In the genomic region with DNA sequence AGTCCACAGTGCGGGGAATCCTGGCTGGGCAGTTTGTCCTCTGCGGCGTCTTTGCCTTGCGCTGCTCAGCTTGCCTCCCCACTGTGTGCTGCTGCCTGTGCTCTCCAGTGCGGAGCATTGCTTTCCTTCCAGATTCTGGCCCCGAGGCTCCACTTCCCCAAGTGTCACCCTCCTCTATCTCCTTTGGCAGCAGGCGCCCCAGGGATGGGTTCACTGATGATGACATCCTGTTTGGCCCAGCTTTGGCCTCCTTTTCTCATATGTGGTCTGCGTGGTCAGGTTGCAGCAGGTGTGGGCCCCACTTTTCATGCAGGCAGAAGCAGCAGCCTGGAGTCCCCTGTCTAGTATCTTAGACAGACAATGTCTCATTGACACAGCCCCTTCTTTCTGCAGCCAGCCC, we compare ENCODE assay signal across 2 cellular contexts. TPM values are rescaled to one million over a fixed set of nuclear protein-coding genes. Genes with fewer than 3 reads are reported as not detected.
"Had no signal": no experiment of that assay in that cellular context is flagged by ENCODE, and none has a peak within 500 bp of the region (broad histone marks: within the 10 kb centered on the region; RNA-seq: fewer than 3 reads in every experiment).

No MANE protein-coding gene starts in this region.

RNA-seq across cellular contexts. Expression of gene CCL3L1, which starts 4.9 kb away (rescaled TPM):
- total RNA-seq: activated CD4-positive, alpha-beta T cell treated with anti-CD3 and anti-CD28 coated beads, Interleukin-2, amount 10 ng/mL, durations not matched to agents 7 days and 5 days had no signal

RNA-seq across cellular contexts. Expression of gene CCL4L2, which starts 9.4 kb away (rescaled TPM):
- total RNA-seq: activated CD4-positive, alpha-beta T cell treated with anti-CD3 and anti-CD28 coated beads, Interleukin-2, amount 10 ng/mL, durations not matched to agents 7 days and 5 days had no signal

RNA-seq across cellular contexts. Expression of gene TBC1D3B, which starts 25.1 kb away (rescaled TPM):
- total RNA-seq: hepatocyte had no signal
